34 cellular contexts compared by ENCODE assay signal in genomic region chr20:57932227-57932864, GRCh38.
"Had no signal": no experiment of that assay in that cellular context is flagged by ENCODE, and none has a peak within 500 bp of the region (broad histone marks: within the 10 kb centered on the region; RNA-seq: fewer than 3 reads in every experiment).

No MANE protein-coding gene starts in this region.

- H3K9ac ChIP-seq: KMS-11 had no signal

- H3K4me1 Mint-ChIP-seq: activated B cell treated with CpG ODN at 0.5 μM for 24 hours; activated naive CD4-positive, alpha-beta T cell treated with anti-CD3 and anti-CD28 coated beads, Interleukin-2, amount 10 ng/mL, durations not matched to agents 7 days and 5 days; activated naive CD8-positive, alpha-beta T cell treated with anti-CD3 and anti-CD28 coated beads, Interleukin-2, amount 50 U/mL, for 24 hours had no signal

- H3K36me3 Mint-ChIP-seq: activated CD4-positive, alpha-beta memory T cell treated with anti-CD3 and anti-CD28 coated beads for 36 hours; activated naive CD4-positive, alpha-beta T cell treated with anti-CD3 and anti-CD28 coated beads, Interleukin-2, amount 10 ng/mL, durations not matched to agents 7 days and 5 days; activated naive CD8-positive, alpha-beta T cell; brain had no signal

- H3K27me3 Mint-ChIP-seq: activated CD4-positive, alpha-beta memory T cell treated with anti-CD3 and anti-CD28 coated beads for 36 hours; activated naive CD8-positive, alpha-beta T cell; brain had no signal

- H3K27ac ChIP-seq: KMS-11, PC-9, RWPE1, VCaP had no signal

- H3K27ac Mint-ChIP-seq: activated B cell treated with CpG ODN at 0.5 μM for 24 hours; activated CD4-positive, alpha-beta memory T cell treated with anti-CD3 and anti-CD28 coated beads for 36 hours; activated naive CD4-positive, alpha-beta T cell treated with anti-CD3 and anti-CD28 coated beads, Interleukin-2, amount 10 ng/mL, durations not matched to agents 7 days and 5 days; activated naive CD8-positive, alpha-beta T cell; activated naive CD8-positive, alpha-beta T cell treated with anti-CD3 and anti-CD28 coated beads, Interleukin-2, amount 50 U/mL, for 24 hours; activated T-helper 1 cell treated with anti-CD3 and anti-CD28 coated beads, Interleukin-12 subunit alpha, Interleukin-12 subunit beta, Interleukin-2, Interleukin-4 antibody, amounts not matched to agents 30 ng/mL and 10 ng/mL and 1 ng/mL, durations not matched to agents 14 hours and 24 hours and 36 hours; brain had no signal

- H2AFZ ChIP-seq: PC-9 had no signal

- H3K9me3 Mint-ChIP-seq: activated naive CD4-positive, alpha-beta T cell treated with anti-CD3 and anti-CD28 coated beads, Interleukin-2, amount 10 ng/mL, durations not matched to agents 7 days and 5 days; activated naive CD8-positive, alpha-beta T cell treated with anti-CD3 and anti-CD28 coated beads, Interleukin-2, amount 50 U/mL, for 24 hours; activated T-cell treated with anti-CD3 and anti-CD28 coated beads, Interleukin-2, amount 50 U/mL, for 4 hours; activated T-helper 1 cell treated with anti-CD3 and anti-CD28 coated beads, Interleukin-12 subunit alpha, Interleukin-12 subunit beta, Interleukin-2, Interleukin-4 antibody, amounts not matched to agents 30 ng/mL and 10 ng/mL and 1 ng/mL, durations not matched to agents 14 hours and 24 hours and 36 hours had no signal

- DNase-seq: activated B cell treated with CpG ODN at 0.5 μM for 24 hours; activated CD4-positive, alpha-beta memory T cell treated with anti-CD3 and anti-CD28 coated beads for 36 hours; activated CD4-positive, alpha-beta T cell treated with anti-CD3 and anti-CD28 coated beads for 4 hours; activated CD4-positive, alpha-beta T cell treated with anti-CD3 and anti-CD28 coated beads, Interleukin-2, amount 50 U/mL, for 1 hour; activated CD4-positive, CD25-positive, alpha-beta regulatory T cell treated with anti-CD3 and anti-CD28 coated beads, Interleukin-2, amount 50 U/mL, for 72 hours; activated CD8-positive, alpha-beta memory T cell treated with anti-CD3 and anti-CD28 coated beads, Interleukin-2, amount 50 U/mL, for 4 hours; activated gamma-delta T cell treated with Interleukin-2 at 50 U/mL for 16 hours; activated naive CD4-positive, alpha-beta T cell treated with anti-CD3 and anti-CD28 coated beads, Interleukin-2, amount 10 ng/mL, durations not matched to agents 7 days and 5 days; activated naive CD8-positive, alpha-beta T cell treated with anti-CD3 and anti-CD28 coated beads, Interleukin-2, amount 50 U/mL, for 24 hours; activated T-cell treated with anti-CD3 and anti-CD28 coated beads for 4 hours; activated T-cell treated with anti-CD3 and anti-CD28 coated beads, Interleukin-2, amount 50 U/mL, for 4 hours; anterior cingulate cortex; caudate nucleus; cerebellar nuclear complex; NCI-H1092 treated with DMSO at 0.1 percent for 48 hours; NCI-H187 treated with DMSO at 0.1 percent for 48 hours; NCI-H2171 treated with DMSO at 0.1 percent for 48 hours; NCI-H2227 treated with DMSO at 0.1 percent for 48 hours; NCI-H446 treated with DMSO at 0.1 percent for 48 hours; NCI-H524 treated with DMSO at 0.1 percent for 48 hours; PC-9; Right ventricle myocardium superior; SW 1271; T-helper 1 cell; T-helper 2 cell; T-helper 9 cell had no signal

- FAIRE-seq: bronchial epithelial cell, RCC 7860 had no signal

- H3K4me3 ChIP-seq: PC-9 had no signal

- H3K4me2 ChIP-seq: KMS-11, PC-9 had no signal

- H3K4me3 Mint-ChIP-seq: activated B cell treated with CpG ODN at 0.5 μM for 24 hours; activated CD4-positive, alpha-beta memory T cell treated with anti-CD3 and anti-CD28 coated beads for 36 hours; activated naive CD4-positive, alpha-beta T cell treated with anti-CD3 and anti-CD28 coated beads, Interleukin-2, amount 10 ng/mL, durations not matched to agents 7 days and 5 days; activated naive CD8-positive, alpha-beta T cell; activated naive CD8-positive, alpha-beta T cell treated with anti-CD3 and anti-CD28 coated beads, Interleukin-2, amount 50 U/mL, for 24 hours; activated T-cell treated with anti-CD3 and anti-CD28 coated beads, Interleukin-2, amount 50 U/mL, for 4 hours; activated T-helper 1 cell treated with anti-CD3 and anti-CD28 coated beads, Interleukin-12 subunit alpha, Interleukin-12 subunit beta, Interleukin-2, Interleukin-4 antibody, amounts not matched to agents 30 ng/mL and 10 ng/mL and 1 ng/mL, durations not matched to agents 14 hours and 24 hours and 36 hours; brain had no signal
